9 cellular contexts compared by ENCODE assay signal in the genomic region with DNA sequence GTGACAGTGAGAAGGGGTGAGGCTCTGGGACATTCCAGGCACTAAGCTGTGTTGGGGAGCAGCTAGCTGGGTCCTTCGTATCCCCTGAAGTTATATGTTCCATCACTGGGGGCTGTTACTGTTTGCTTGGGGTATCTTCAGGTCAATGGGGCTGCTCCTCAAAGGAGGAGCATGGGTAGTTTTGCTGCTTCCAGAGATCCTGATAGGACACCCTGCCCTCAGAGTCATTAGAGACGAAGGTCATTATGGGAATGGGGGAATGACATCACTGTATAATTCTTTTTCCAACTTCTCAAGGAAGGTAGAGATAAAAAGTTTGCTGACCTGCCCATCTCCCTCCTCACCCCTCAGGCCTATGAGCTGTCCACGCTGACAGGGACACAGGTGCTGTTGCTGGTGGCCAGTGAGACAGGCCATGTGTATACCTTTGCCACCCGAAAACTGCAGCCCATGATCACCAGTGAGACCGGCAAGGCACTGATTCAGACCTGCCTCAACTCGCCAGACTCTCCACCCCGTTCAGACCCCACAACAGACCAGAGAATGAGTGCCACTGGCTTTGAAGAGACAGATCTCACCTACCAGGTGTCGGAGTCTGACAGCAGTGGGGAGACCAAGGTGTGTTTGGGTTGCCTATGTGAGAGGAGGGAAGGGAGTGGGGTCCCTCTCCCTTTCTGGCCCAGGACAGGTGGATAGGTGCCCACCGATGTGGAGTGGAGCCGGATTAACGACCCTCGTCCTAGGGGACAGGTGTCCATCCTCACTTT. TPM values are rescaled to one million over a fixed set of nuclear protein-coding genes. Genes with fewer than 3 reads are reported as not detected.
DNase-seq lines count a peak whose midpoint lies in the region; ATAC-seq, FAIRE-seq and TF ChIP-seq lines count a peak whose summit lies in the region.
"Had no signal": no experiment of that assay in that cellular context is flagged by ENCODE, and none has a peak within 500 bp of the region (broad histone marks: within the 10 kb centered on the region; RNA-seq: fewer than 3 reads in every experiment).

No MANE protein-coding gene starts in this region.

- H3K9me3 ChIP-seq in HEK293 (ENCODE audit: control insufficient read depth, insufficient read depth, low read depth, low read length), result no peaks in the 10 kb centered on the region
- H3K9me3 ChIP-seq: mucosa of descending colon had no signal

- POLR2A ChIA-PET in HEK293 (lab: Yijun Ruan, JAX), result interaction anchor here (0.7 to 2.4 kb wide), 12 partner anchors 9 to 427 kb away, joined by 3 to 12 read pairs (median 4); a partner anchor contains a TSS
- POLR2A ChIA-PET in activated CD4-positive, alpha-beta memory T cell treated with anti-CD3 and anti-CD28 coated beads, Interleukin-2, amount 10 ng/mL, durations not matched to agents 7 days and 5 days (lab: Charles Lee), result interaction anchor here (0.7 to 5.7 kb wide), 12 partner anchors 7 to 456 kb away, joined by 3 to 51 read pairs (median 5); a partner anchor contains a TSS

- TF ChIP-seq POLR2A in GM18505 (IDR thresholded peaks at IDR 0.05; ENCODE audit: borderline replicate concordance, extremely low read depth, insufficient read depth, insufficient read length), result no peak

- no peak for ATAC-seq in stimulated activated memory B cell treated with anti-CD40 and anti-IgM and Interleukin-4, amounts not matched to agents 10 μg/mL and 1 μg/mL and 100 μg/mL, for 72 hours
- ATAC-seq in GM18505 (IDR thresholded peaks at IDR 0.05; ENCODE audit: unreplicated experiment) (no peak), GM19351 (IDR thresholded peaks at IDR 0.05; ENCODE audit: unreplicated experiment) (no peak)

- H3K9me3 Mint-ChIP-seq in activated CD4-positive, alpha-beta memory T cell treated with anti-CD3 and anti-CD28 coated beads, Interleukin-2, amount 10 ng/mL, durations not matched to agents 7 days and 5 days, result no peaks in the 10 kb centered on the region
- peaks cover 16% of the 10 kb centered on the region for H3K9me3 Mint-ChIP-seq in glutamatergic neuron (ENCODE audit: unreplicated experiment)
- no peaks in the 10 kb centered on the region for H3K9me3 Mint-ChIP-seq in stimulated activated memory B cell treated with anti-CD40 and anti-IgM and Interleukin-4, amounts not matched to agents 10 μg/mL and 1 μg/mL and 100 μg/mL, for 72 hours

- H3K27ac Mint-ChIP-seq in activated CD4-positive, alpha-beta memory T cell treated with anti-CD3 and anti-CD28 coated beads, Interleukin-2, amount 10 ng/mL, durations not matched to agents 7 days and 5 days, result peak overlapping the region; percentile 87
- peak overlapping the region; percentile 66 for H3K27ac Mint-ChIP-seq in glutamatergic neuron (ENCODE audit: unreplicated experiment)
- peak overlapping the region; percentile 83 for H3K27ac Mint-ChIP-seq in stimulated activated memory B cell treated with anti-CD40 and anti-IgM and Interleukin-4, amounts not matched to agents 10 μg/mL and 1 μg/mL and 100 μg/mL, for 72 hours

- peak overlapping the region; percentile 82; the same call in 1 of the 2 replicates for H3K4me3 ChIP-seq in HEK293 (ENCODE audit: low read depth, low read length)

- no peak for FAIRE-seq in frontal cortex (lab: Jason Lieb, UNC)

- H3K36me3 Mint-ChIP-seq in activated CD4-positive, alpha-beta memory T cell treated with anti-CD3 and anti-CD28 coated beads, Interleukin-2, amount 10 ng/mL, durations not matched to agents 7 days and 5 days (ENCODE audit: low read depth), result peaks cover 56% of the 10 kb centered on the region
- H3K36me3 Mint-ChIP-seq in glutamatergic neuron (ENCODE audit: unreplicated experiment), result no peaks in the 10 kb centered on the region
- peaks cover 29% of the 10 kb centered on the region for H3K36me3 Mint-ChIP-seq in stimulated activated memory B cell treated with anti-CD40 and anti-IgM and Interleukin-4, amounts not matched to agents 10 μg/mL and 1 μg/mL and 100 μg/mL, for 72 hours

- H3K27ac ChIP-seq in HEK293 (ENCODE audit: extremely low read depth, low read depth, low read length), result peak overlapping the region; percentile 98

- peaks cover 51% of the 10 kb centered on the region for H3K4me1 Mint-ChIP-seq in activated CD4-positive, alpha-beta memory T cell treated with anti-CD3 and anti-CD28 coated beads, Interleukin-2, amount 10 ng/mL, durations not matched to agents 7 days and 5 days
- peaks cover 26% of the 10 kb centered on the region for H3K4me1 Mint-ChIP-seq in glutamatergic neuron (ENCODE audit: low read depth, unreplicated experiment)
- H3K4me1 Mint-ChIP-seq in stimulated activated memory B cell treated with anti-CD40 and anti-IgM and Interleukin-4, amounts not matched to agents 10 μg/mL and 1 μg/mL and 100 μg/mL, for 72 hours, result peaks cover 42% of the 10 kb centered on the region

- H3K4me1 ChIP-seq in HEK293 (ENCODE audit: control insufficient read depth, insufficient read depth, low read length), result peaks cover 15% of the 10 kb centered on the region

- peaks cover 25 to 43% of the 10 kb centered on the region in 2 experiments for H3K36me3 ChIP-seq in HEK293 (ENCODE audit: control insufficient read depth in 2 of 2, insufficient read depth in 1 of 2, low read length in 2 of 2)

- H3K4me3 Mint-ChIP-seq in activated CD4-positive, alpha-beta memory T cell treated with anti-CD3 and anti-CD28 coated beads, Interleukin-2, amount 10 ng/mL, durations not matched to agents 7 days and 5 days, result peak overlapping the region; percentile 95
- peak overlapping the region; percentile 100 for H3K4me3 Mint-ChIP-seq in glutamatergic neuron (ENCODE audit: unreplicated experiment)
- H3K4me3 Mint-ChIP-seq in stimulated activated memory B cell treated with anti-CD40 and anti-IgM and Interleukin-4, amounts not matched to agents 10 μg/mL and 1 μg/mL and 100 μg/mL, for 72 hours, result peak overlapping the region; percentile 87

- TF ChIP-seq CTCF in HEK293 (tag by site-specific recombination; IDR thresholded peaks at IDR 0.05) (no peak), glutamatergic neuron (IDR thresholded peaks at IDR 0.05; ENCODE audit: partially characterized antibody, unreplicated experiment) (no peak)

- CTCF ChIA-PET in HEK293 (lab: Yijun Ruan, JAX), result interaction anchor here (1.0 to 1.1 kb wide), 2 partner anchors 55 to 161 kb away, joined by 4 to 5 read pairs; a partner anchor contains a TSS
- CTCF ChIA-PET in activated CD4-positive, alpha-beta memory T cell treated with anti-CD3 and anti-CD28 coated beads, Interleukin-2, amount 10 ng/mL, durations not matched to agents 7 days and 5 days (lab: Charles Lee), result interaction anchor here (0.6 to 2.7 kb wide), 6 partner anchors 8 to 332 kb away, joined by 3 to 15 read pairs (median 4); a partner anchor contains a TSS

- no peak for DNase-seq in activated CD4-positive, alpha-beta memory T cell treated with anti-CD3 and anti-CD28 coated beads, Interleukin-2, amount 10 ng/mL, durations not matched to agents 7 days and 5 days
- DNase-seq in glutamatergic neuron (no peak), NCI-H187 (lab: John Stamatoyannopoulos, UW) (no peak), frontal cortex (ENCODE audit: low spot score in 2 of 2) (no peak)

- no peaks in the 10 kb centered on the region for H3K27me3 Mint-ChIP-seq in activated CD4-positive, alpha-beta memory T cell treated with anti-CD3 and anti-CD28 coated beads, Interleukin-2, amount 10 ng/mL, durations not matched to agents 7 days and 5 days
- H3K27me3 Mint-ChIP-seq in glutamatergic neuron (ENCODE audit: unreplicated experiment), result peaks cover 19% of the 10 kb centered on the region
- no peaks in the 10 kb centered on the region for H3K27me3 Mint-ChIP-seq in stimulated activated memory B cell treated with anti-CD40 and anti-IgM and Interleukin-4, amounts not matched to agents 10 μg/mL and 1 μg/mL and 100 μg/mL, for 72 hours

TF ChIP-seq in HEK293, 187 proteins besides CTCF, POLR2A, EP300 and RAD21 (continues in another document):
- no peak for TF ChIP-seq GLIS2 (tag by site-specific recombination; IDR thresholded peaks at IDR 0.05)
- peak; percentile 89 for TF ChIP-seq ZNF76 (tag by site-specific recombination; IDR thresholded peaks at IDR 0.05; ENCODE audit: borderline replicate concordance, low read depth)
- TF ChIP-seq ZNF560 (tag by site-specific recombination; IDR thresholded peaks at IDR 0.05; ENCODE audit: borderline replicate concordance), result no peak
- TF ChIP-seq, protein P1, sequence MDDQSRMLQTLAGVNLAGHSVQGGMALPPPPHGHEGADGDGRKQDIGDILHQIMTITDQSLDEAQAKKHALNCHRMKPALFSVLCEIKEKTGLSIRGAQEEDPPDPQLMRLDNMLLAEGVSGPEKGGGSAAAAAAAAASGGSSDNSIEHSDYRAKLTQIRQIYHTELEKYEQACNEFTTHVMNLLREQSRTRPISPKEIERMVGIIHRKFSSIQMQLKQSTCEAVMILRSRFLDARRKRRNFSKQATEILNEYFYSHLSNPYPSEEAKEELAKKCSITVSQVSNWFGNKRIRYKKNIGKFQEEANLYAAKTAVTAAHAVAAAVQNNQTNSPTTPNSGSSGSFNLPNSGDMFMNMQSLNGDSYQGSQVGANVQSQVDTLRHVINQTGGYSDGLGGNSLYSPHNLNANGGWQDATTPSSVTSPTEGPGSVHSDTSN (CRISPR knock-in tag; IDR thresholded peaks at IDR 0.05), result no peak

RNA-seq across cellular contexts. Expression of a gene that starts 2.6 kb away (rescaled TPM):
- 10 to 100 TPM; 45.8 to 45.9 TPM for total RNA-seq in activated CD4-positive, alpha-beta memory T cell treated with anti-CD3 and anti-CD28 coated beads, Interleukin-2, amount 10 ng/mL, durations not matched to agents 7 days and 5 days
- total RNA-seq in glutamatergic neuron (ENCODE audit: unreplicated experiment), result 20.7 TPM
- 9.8 TPM for total RNA-seq in frontal cortex

RNA-seq across cellular contexts. Expression of a gene that starts 8.3 kb away (rescaled TPM):
- 10 to 100 TPM; 45.0 to 45.9 TPM for total RNA-seq in activated CD4-positive, alpha-beta memory T cell treated with anti-CD3 and anti-CD28 coated beads, Interleukin-2, amount 10 ng/mL, durations not matched to agents 7 days and 5 days
- total RNA-seq in glutamatergic neuron (ENCODE audit: unreplicated experiment), result 51.6 TPM
- 22.0 TPM for total RNA-seq in frontal cortex

RNA-seq across cellular contexts. Expression of a gene that starts 55.6 kb away (rescaled TPM):
- 10 to 100 TPM; 39.6 to 42.5 TPM for total RNA-seq in activated CD4-positive, alpha-beta memory T cell treated with anti-CD3 and anti-CD28 coated beads, Interleukin-2, amount 10 ng/mL, durations not matched to agents 7 days and 5 days
- total RNA-seq in glutamatergic neuron (ENCODE audit: unreplicated experiment), result 3.5 TPM
- 13.9 TPM for total RNA-seq in frontal cortex
